ENCODE assay signal across 10 cellular contexts in the genomic region with DNA sequence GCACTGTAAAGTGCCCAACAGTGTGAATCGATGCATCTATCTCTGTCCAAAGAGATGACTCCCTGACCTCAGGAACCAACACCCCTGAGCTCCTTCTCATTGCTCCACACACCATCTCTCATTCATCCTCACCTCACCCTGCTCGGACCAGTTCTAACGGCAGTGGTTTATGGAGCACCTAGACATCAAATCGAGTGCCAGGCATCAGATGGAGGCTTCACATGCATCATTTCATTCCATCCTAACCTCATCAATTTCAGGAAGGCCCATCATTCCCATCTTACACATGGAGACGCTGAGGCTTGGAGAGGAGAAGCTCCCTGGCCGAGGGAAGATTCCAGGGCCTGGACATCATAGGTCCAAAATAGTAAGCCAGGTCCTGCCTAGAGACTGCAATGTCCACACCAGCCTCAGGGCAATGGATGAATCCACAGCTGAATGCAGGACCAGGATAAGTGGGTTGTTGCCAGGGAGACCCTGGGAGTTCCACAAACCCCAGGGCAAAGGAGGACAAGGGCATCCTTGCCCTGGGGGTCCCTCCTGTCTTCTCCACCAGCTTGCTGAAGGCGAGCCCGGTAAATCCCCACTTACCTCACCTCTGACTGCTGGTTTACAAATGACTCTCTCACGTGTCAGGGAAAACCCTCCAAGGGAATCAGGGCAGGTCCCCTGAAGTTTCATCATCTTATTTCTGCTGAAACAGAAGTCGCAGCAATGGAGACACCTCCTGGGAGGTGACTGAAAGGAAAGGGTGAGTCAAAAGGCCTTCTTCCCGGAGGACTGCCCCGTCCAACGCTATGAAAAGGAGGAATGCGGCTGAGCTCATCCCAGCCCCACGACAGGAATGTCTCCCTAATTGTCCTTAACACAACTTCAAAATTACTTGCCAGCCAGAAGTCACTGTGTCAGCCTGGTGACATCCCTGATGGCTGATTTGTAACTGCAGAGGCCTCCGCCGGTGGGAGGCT. TPM values are rescaled to one million over a fixed set of nuclear protein-coding genes. Genes with fewer than 3 reads are reported as not detected.
A peak's percentile ranks its signal among the peaks of the same experiment; 100 is the strongest.
DNase-seq lines count a peak whose midpoint lies in the region; ATAC-seq and TF ChIP-seq lines count a peak whose summit lies in the region.
"Had no signal": no experiment of that assay in that cellular context is flagged by ENCODE, and none has a peak within 500 bp of the region (broad histone marks: within the 10 kb centered on the region; RNA-seq: fewer than 3 reads in every experiment).

No MANE protein-coding gene starts in this region.

- TF ChIP-seq EP300 in gastroesophageal sphincter (IDR thresholded peaks at IDR 0.05): no peak

- peaks cover 7% of the 10 kb centered on the region for H3K4me1 Mint-ChIP-seq in activated CD4-positive, alpha-beta T cell treated with anti-CD3 and anti-CD28 coated beads, Interleukin-2, amount 10 ng/mL, durations not matched to agents 24 days and 14 days

- intact Hi-C loops in activated CD4-positive, alpha-beta T cell treated with anti-CD3 and anti-CD28 coated beads, Interleukin-2, amount 10 ng/mL, durations not matched to agents 24 days and 14 days (cut with micrococcal nuclease): no loop called here

- H3K27ac ChIP-seq in smooth muscle cell (ENCODE audit: low read depth) (peak overlapping the region; percentile 56), gastroesophageal sphincter (peak overlapping the region in 1 of 4 donors; percentile 8)

- TF ChIP-seq CTCF in smooth muscle cell (IDR thresholded peaks at IDR 0.05; ENCODE audit: borderline replicate concordance, insufficient read depth, poor library complexity, severe bottlenecking) (no peak), gastroesophageal sphincter (IDR thresholded peaks at IDR 0.05) (no peak)

- H3F3A ChIP-seq in smooth muscle cell (ENCODE audit: low read depth): peaks cover 4% of the 10 kb centered on the region

- H3K4me1 ChIP-seq in smooth muscle cell (ENCODE audit: low read depth) (peaks cover 10% of the 10 kb centered on the region), gastroesophageal sphincter (peaks cover 0 to 13% (median 0%) of the 10 kb centered on the region in 3 donors)

- H3K27me3 ChIP-seq in smooth muscle cell (ENCODE audit: low read depth) (no peaks in the 10 kb centered on the region), gastroesophageal sphincter (no peaks in the 10 kb centered on the region)

- H3K4me2 ChIP-seq in smooth muscle cell: peak overlapping the region; percentile 20

- no peak overlapping the region for H2AFZ ChIP-seq in smooth muscle cell (ENCODE audit: low read depth)

- peak overlapping the region; percentile 45 for H3K27ac Mint-ChIP-seq in activated CD4-positive, alpha-beta T cell treated with anti-CD3 and anti-CD28 coated beads, Interleukin-2, amount 10 ng/mL, durations not matched to agents 24 days and 14 days
- H3K27ac Mint-ChIP-seq: mesothelial cell of epicardium had no signal

- H3K27me3 Mint-ChIP-seq in activated CD4-positive, alpha-beta T cell treated with anti-CD3 and anti-CD28 coated beads, Interleukin-2, amount 10 ng/mL, durations not matched to agents 24 days and 14 days: peaks cover 24% of the 10 kb centered on the region

- H3K4me3 ChIP-seq in smooth muscle cell (no peak overlapping the region), gastroesophageal sphincter (no peak overlapping the region)

- H3K36me3 Mint-ChIP-seq in activated CD4-positive, alpha-beta T cell treated with anti-CD3 and anti-CD28 coated beads, Interleukin-2, amount 10 ng/mL, durations not matched to agents 24 days and 14 days (ENCODE audit: low read depth): no peaks in the 10 kb centered on the region
- H3K36me3 Mint-ChIP-seq: mesothelial cell of epicardium had no signal

- peak overlapping the region; percentile 32 for H3K9ac ChIP-seq in smooth muscle cell (ENCODE audit: low read depth)

- no peaks in the 10 kb centered on the region for H3K9me3 Mint-ChIP-seq in activated CD4-positive, alpha-beta T cell treated with anti-CD3 and anti-CD28 coated beads, Interleukin-2, amount 10 ng/mL, durations not matched to agents 24 days and 14 days
- H3K9me3 Mint-ChIP-seq: mesothelial cell of epicardium had no signal

- H3K79me2 ChIP-seq in smooth muscle cell (ENCODE audit: low read depth): no peaks in the 10 kb centered on the region

- 41% methylated on average over 17 of the region's 17 CpGs for WGBS in smooth muscle cell (ENCODE audit: low lambda C conversion rate)
- 15 to 80% methylated on average over 2 to 6 of the region's 17 CpGs for WGBS in gastroesophageal sphincter (ENCODE audit: low coverage in 1 of 2), 2 donors

- no peak overlapping the region for H3K4me3 Mint-ChIP-seq in activated CD4-positive, alpha-beta T cell treated with anti-CD3 and anti-CD28 coated beads, Interleukin-2, amount 10 ng/mL, durations not matched to agents 24 days and 14 days
- H3K4me3 Mint-ChIP-seq: mesothelial cell of epicardium had no signal

- no peaks in the 10 kb centered on the region for H4K20me1 ChIP-seq in smooth muscle cell (ENCODE audit: low read depth)

- H3K36me3 ChIP-seq in smooth muscle cell (ENCODE audit: low read depth) (no peaks in the 10 kb centered on the region), gastroesophageal sphincter (no peaks in the 10 kb centered on the region)

- no peak for TF ChIP-seq POLR2A in gastroesophageal sphincter (IDR thresholded peaks at IDR 0.05)

- H3K9me3 ChIP-seq in smooth muscle cell (replicated peaks; ENCODE audit: low read depth) (no peaks in the 10 kb centered on the region), gastroesophageal sphincter (no peaks in the 10 kb centered on the region)

- no peak for DNase-seq in activated CD4-positive, alpha-beta T cell treated with anti-CD3 and anti-CD28 coated beads, Interleukin-2, amount 10 ng/mL, durations not matched to agents 24 days and 14 days
- no peak for DNase-seq in activated CD4-positive, alpha-beta T cell treated with anti-CD3 and anti-CD28 coated beads for 4 hours
- DNase-seq in NCI-H226: peak; percentile 19
- DNase-seq in dedifferentiated amniotic fluid mesenchymal stem cell (ENCODE audit: extremely low spot score): peak; percentile 75
- no peak for DNase-seq in smooth muscle cell (lab: John Stamatoyannopoulos, UW; ENCODE audit: unreplicated experiment)
- DNase-seq in NK-92 (lab: John Stamatoyannopoulos, UW; ENCODE audit: unreplicated experiment): no peak
- DNase-seq: MV-4-11 had no signal

- ATAC-seq in gastroesophageal sphincter (no peak), GM21515 (IDR thresholded peaks at IDR 0.05; ENCODE audit: unreplicated experiment) (no peak)

RNA-seq across cellular contexts. Expression of a gene that starts 9.0 kb away (rescaled TPM):
- 32.3 and 36.8 TPM in 2 replicates for total RNA-seq in activated CD4-positive, alpha-beta T cell treated with anti-CD3 and anti-CD28 coated beads, Interleukin-2, amount 10 ng/mL, durations not matched to agents 24 days and 14 days
- total RNA-seq in smooth muscle cell (19.1 and 28.0 TPM in 2 replicates), gastroesophageal sphincter (10 to 100 TPM in 3 of 4 donors, 1 to 10 TPM in 1; 9.3 to 18.4 (median 12.7) TPM)
- 3.7 and 5.7 TPM in 2 replicates for polyA plus RNA-seq in smooth muscle cell

Comparison
In these comparisons a context has a peak if more than half of its experiments do, and no peak if none do; other contexts are left out.
1. DNase-seq: peak in NCI-H226 (single experiment) and dedifferentiated amniotic fluid mesenchymal stem cell (single experiment); none in activated CD4-positive, alpha-beta T cell treated with anti-CD3 and anti-CD28 coated beads, Interleukin-2, amount 10 ng/mL, durations not matched to agents 24 days and 14 days (single experiment), activated CD4-positive, alpha-beta T cell treated with anti-CD3 and anti-CD28 coated beads for 4 hours (0 of 2), smooth muscle cell (single experiment) and NK-92 (single experiment).